8 cellular contexts compared by ENCODE assay signal in the genomic region with DNA sequence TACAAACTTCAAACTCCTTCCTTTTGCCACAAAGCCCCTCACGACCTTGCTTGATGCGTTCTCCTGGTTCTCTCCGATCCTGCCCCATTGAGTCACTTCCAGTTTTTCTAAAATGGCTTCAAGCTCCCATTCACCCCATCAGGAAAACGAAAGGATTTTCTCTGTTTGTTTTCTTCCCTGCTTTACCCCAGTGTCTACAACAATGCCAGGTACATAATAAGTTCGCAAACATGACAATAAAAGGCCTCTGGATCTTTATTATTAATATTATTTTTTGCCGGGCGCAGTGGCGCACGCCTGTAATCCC. TPM values are rescaled to one million over a fixed set of nuclear protein-coding genes. Genes with fewer than 3 reads are reported as not detected.
DNase-seq lines count a peak whose midpoint lies in the region; ATAC-seq lines count a peak whose summit lies in the region.

No MANE protein-coding gene starts in this region.

- no peak for DNase-seq in activated CD4-positive, alpha-beta T cell treated with anti-CD3 and anti-CD28 coated beads, Interleukin-2, amount 10 ng/mL, durations not matched to agents 24 days and 14 days
- DNase-seq in activated CD4-positive, alpha-beta T cell treated with anti-CD3 and anti-CD28 coated beads for 1 hour, result no peak
- DNase-seq in adipocyte (ENCODE audit: low read depth) (no peak), globus pallidus (ENCODE audit: low spot score) (no peak), NCI-H82 (lab: John Stamatoyannopoulos, UW) (no peak)

- H3K9me3 ChIP-seq in adipocyte (ENCODE audit: control insufficient read depth, low read length), result no peaks in the 10 kb centered on the region

- ATAC-seq in HG02642 (IDR thresholded peaks at IDR 0.05; ENCODE audit: poor library complexity, unreplicated experiment), result no peak

- H3K36me3 ChIP-seq in adipocyte (ENCODE audit: control insufficient read depth, insufficient read depth, low read length, severe bottlenecking), result peaks cover 28% of the 10 kb centered on the region

- peak overlapping the region; percentile 96 for H3K27ac Mint-ChIP-seq in activated CD4-positive, alpha-beta T cell treated with anti-CD3 and anti-CD28 coated beads, Interleukin-2, amount 10 ng/mL, durations not matched to agents 24 days and 14 days

- H3K4me1 ChIP-seq in adipocyte (ENCODE audit: control insufficient read depth, insufficient read depth, low read length), result peaks cover 37% of the 10 kb centered on the region

- H3K27ac ChIP-seq in layer of hippocampus (ENCODE audit: low read depth, low read length), result peak overlapping the region; percentile 100
- H3K27ac ChIP-seq in temporal lobe (ENCODE audit: low read depth, low read length), result peak overlapping the region; percentile 94

- H3K4me3 ChIP-seq in adipocyte (ENCODE audit: low read length), result peak overlapping the region; percentile 100

- peak overlapping the region; percentile 100 for H3K9ac ChIP-seq in adipocyte (ENCODE audit: low read length)

- H3K36me3 Mint-ChIP-seq in activated CD4-positive, alpha-beta T cell treated with anti-CD3 and anti-CD28 coated beads, Interleukin-2, amount 10 ng/mL, durations not matched to agents 24 days and 14 days (ENCODE audit: low read depth), result peaks cover 14% of the 10 kb centered on the region

- H3K4me3 Mint-ChIP-seq in activated CD4-positive, alpha-beta T cell treated with anti-CD3 and anti-CD28 coated beads, Interleukin-2, amount 10 ng/mL, durations not matched to agents 24 days and 14 days, result peak overlapping the region; percentile 98

- H3K27me3 Mint-ChIP-seq in activated CD4-positive, alpha-beta T cell treated with anti-CD3 and anti-CD28 coated beads, Interleukin-2, amount 10 ng/mL, durations not matched to agents 24 days and 14 days, result no peaks in the 10 kb centered on the region

- H3K4me1 Mint-ChIP-seq in activated CD4-positive, alpha-beta T cell treated with anti-CD3 and anti-CD28 coated beads, Interleukin-2, amount 10 ng/mL, durations not matched to agents 24 days and 14 days, result peaks cover 14% of the 10 kb centered on the region

- no peaks in the 10 kb centered on the region for H3K9me3 Mint-ChIP-seq in activated CD4-positive, alpha-beta T cell treated with anti-CD3 and anti-CD28 coated beads, Interleukin-2, amount 10 ng/mL, durations not matched to agents 24 days and 14 days

- no peaks in the 10 kb centered on the region for H3K27me3 ChIP-seq in adipocyte (replicated peaks; ENCODE audit: control insufficient read depth, insufficient read depth, low read length)
- no peaks in the 10 kb centered on the region for H3K27me3 ChIP-seq in layer of hippocampus (ENCODE audit: control insufficient read depth, insufficient read depth, low read length)

- intact Hi-C loops in activated CD4-positive, alpha-beta T cell treated with anti-CD3 and anti-CD28 coated beads, Interleukin-2, amount 10 ng/mL, durations not matched to agents 24 days and 14 days (cut with micrococcal nuclease), result no loop called here

RNA-seq across cellular contexts. Expression of gene SERTAD3, which starts 0.8 kb away (rescaled TPM):
- 10.8 and 12.5 TPM in 2 replicates for total RNA-seq in activated CD4-positive, alpha-beta T cell treated with anti-CD3 and anti-CD28 coated beads, Interleukin-2, amount 10 ng/mL, durations not matched to agents 24 days and 14 days
- total RNA-seq in temporal lobe, result 3.4 TPM

RNA-seq across cellular contexts. Expression of gene SERTAD1, which starts 19.2 kb away (rescaled TPM):
- 19.3 and 20.8 TPM in 2 replicates for total RNA-seq in activated CD4-positive, alpha-beta T cell treated with anti-CD3 and anti-CD28 coated beads, Interleukin-2, amount 10 ng/mL, durations not matched to agents 24 days and 14 days
- total RNA-seq in temporal lobe, result 0.98 TPM

RNA-seq across cellular contexts. Expression of gene BLVRB, which starts 20.6 kb away (rescaled TPM):
- 7.5 and 10.6 TPM in 2 replicates for total RNA-seq in activated CD4-positive, alpha-beta T cell treated with anti-CD3 and anti-CD28 coated beads, Interleukin-2, amount 10 ng/mL, durations not matched to agents 24 days and 14 days
- total RNA-seq in temporal lobe, result 17.5 TPM

RNA-seq across cellular contexts. Expression of gene SPTBN4, which starts 21.8 kb away (rescaled TPM):
- total RNA-seq in activated CD4-positive, alpha-beta T cell treated with anti-CD3 and anti-CD28 coated beads, Interleukin-2, amount 10 ng/mL, durations not matched to agents 24 days and 14 days, result 0.36 and 0.51 TPM in 2 replicates
- total RNA-seq in temporal lobe, result 25.6 TPM

RNA-seq across cellular contexts. Expression of gene PRX, which starts 31.8 kb away (rescaled TPM):
- total RNA-seq in activated CD4-positive, alpha-beta T cell treated with anti-CD3 and anti-CD28 coated beads, Interleukin-2, amount 10 ng/mL, durations not matched to agents 24 days and 14 days, result 0.84 and 0.90 TPM in 2 replicates
- total RNA-seq in temporal lobe, result 2.5 TPM

Comparison
In these comparisons a context has a peak if more than half of its experiments do, and no peak if none do; other contexts are left out.
1. RNA of gene SERTAD1, which starts 19.2 kb away (total RNA-seq): 19.3 to 20.8 TPM in activated CD4-positive, alpha-beta T cell treated with anti-CD3 and anti-CD28 coated beads, Interleukin-2, amount 10 ng/mL, durations not matched to agents 24 days and 14 days; 0.98 TPM in temporal lobe (single experiment); every median in the first group is over 10 times any median in the second.